ENCODE assay signal across 9 cellular contexts in genomic region chr1:224623743-224624333, GRCh38. TPM values are rescaled to one million over a fixed set of nuclear protein-coding genes. Genes with fewer than 3 reads are reported as not detected.
DNase-seq lines count a peak whose midpoint lies in the region; ATAC-seq, FAIRE-seq and TF ChIP-seq lines count a peak whose summit lies in the region.
"Had no signal": no experiment of that assay in that cellular context is flagged by ENCODE, and none has a peak within 500 bp of the region (broad histone marks: within the 10 kb centered on the region; RNA-seq: fewer than 3 reads in every experiment).

No MANE protein-coding gene starts in this region.

- no peaks in the 10 kb centered on the region for H3K36me3 ChIP-seq in neural progenitor cell

- no peak overlapping the region for H2AFZ ChIP-seq in neural progenitor cell (replicated peaks)

- peaks cover 29% of the 10 kb centered on the region for H3K27me3 ChIP-seq in neural progenitor cell

- peaks cover 8 to 12% (median 9%) of the 10 kb centered on the region in 3 donors for H3K9me3 Mint-ChIP-seq in T-cell
- H3K9me3 Mint-ChIP-seq in neural progenitor cell, result no peaks in the 10 kb centered on the region

- no peak overlapping the region for H3K4me2 ChIP-seq in neural progenitor cell

- no peaks in the 10 kb centered on the region for H4K20me1 ChIP-seq in neural progenitor cell (ENCODE audit: low read depth)

- H3K4me3 ChIP-seq in AG10803 (ENCODE audit: low read length), result no peak overlapping the region
- H3K4me3 ChIP-seq in neural progenitor cell, result no peak overlapping the region

- H3K27me3 Mint-ChIP-seq in T-cell (peaks cover 18 to 24% of the 10 kb centered on the region in 2 donors), neural progenitor cell (ENCODE audit: insufficient read depth, low read depth) (peaks cover 19% of the 10 kb centered on the region)

- CTCF ChIA-PET in T-cell (lab: Charles Lee), result interaction anchor here in 1 of 2 donors (0.6 kb wide), 2 partner anchors 17 to 192 kb away, joined by 3 read pairs; no protein-coding TSS in a partner anchor

- H3K27ac Mint-ChIP-seq in T-cell, result peak overlapping the region; percentile 86 to 96
- H3K27ac Mint-ChIP-seq in neural progenitor cell, result no peak overlapping the region

- POLR2A ChIA-PET in T-cell (lab: Charles Lee), result interaction anchor here (0.6 to 0.7 kb wide), 3 partner anchors 83 to 1287 kb away, joined by 3 read pairs; no protein-coding TSS in a partner anchor

- H3K4me3 Mint-ChIP-seq in T-cell (peak overlapping the region; percentile 49 to 63 (median 60)), neural progenitor cell (no peak overlapping the region)
- H3K4me3 Mint-ChIP-seq: neural crest cell had no signal

- ATAC-seq in HG03457 (IDR thresholded peaks at IDR 0.05; ENCODE audit: unreplicated experiment) (peak; percentile 96), T-cell (replicated peaks in 1 of 4) (peak; percentile 86 to 96 (median 94))

- H3K36me3 Mint-ChIP-seq in T-cell (no peaks in the 10 kb centered on the region), neural progenitor cell (no peaks in the 10 kb centered on the region)

- FAIRE-seq in GM19239 (lab: Jason Lieb, UNC), result no peak

- no peak overlapping the region for H3K9ac ChIP-seq in neural progenitor cell

- no peaks in the 10 kb centered on the region for H3K4me1 ChIP-seq in neural progenitor cell

- H3K9me3 ChIP-seq in neural progenitor cell (ENCODE audit: low read depth), result no peaks in the 10 kb centered on the region

- TF ChIP-seq CTCF in AG10803 (conservative IDR thresholded peaks at IDR 0.05; ENCODE audit: low read length) (no peak), neural progenitor cell (IDR thresholded peaks at IDR 0.05) (no peak)

- H3K79me2 ChIP-seq in neural progenitor cell (ENCODE audit: low read depth), result no peaks in the 10 kb centered on the region

- H3K4me1 Mint-ChIP-seq in T-cell, result peaks cover 24 to 37% (median 34%) of the 10 kb centered on the region in 3 donors
- peaks cover 4% of the 10 kb centered on the region for H3K4me1 Mint-ChIP-seq in neural progenitor cell

- H3F3A ChIP-seq in neural progenitor cell (ENCODE audit: low read depth), result no peaks in the 10 kb centered on the region

- DNase-seq in AG10803 (ENCODE audit: low read depth) (peak; percentile 91), GM19239 (ENCODE audit: insufficient read length, low spot score) (peak; percentile 36), T-cell (peak; percentile 49 to 88 (median 75)), amniotic epithelial cell (ENCODE audit: low read depth) (peak; percentile 78), non-pigmented ciliary epithelial cell (ENCODE audit: low read depth) (peak; percentile 97), hypothalamus (lab: John Stamatoyannopoulos, UW) (no peak), neural progenitor cell (ENCODE audit: low spot score) (no peak)

- H3K27ac ChIP-seq in neural progenitor cell, result no peak overlapping the region

RNA-seq across cellular contexts. Expression of gene CNIH3, which starts 7.7 kb away (rescaled TPM):
- 1 to 10 TPM; 2.3 to 3.6 (median 2.4) TPM for total RNA-seq in T-cell
- total RNA-seq in neural progenitor cell (ENCODE audit: low replicate concordance), result 2.0 and 2.5 TPM in 2 replicates

Comparison
In these comparisons a context has a peak if more than half of its experiments do, and no peak if none do; other contexts are left out.
1. DNase-seq: peak in AG10803 (single experiment), GM19239 (single experiment), T-cell (34 of 34), amniotic epithelial cell (single experiment) and non-pigmented ciliary epithelial cell (single experiment); none in hypothalamus (0 of 51) and neural progenitor cell (single experiment).